Comparison of ENCODE assay signal across 1 cellular context in genomic region chr6:33272358-33273128, GRCh38.
A peak's percentile ranks its signal among the peaks of the same experiment; 100 is the strongest.
TF ChIP-seq lines count a peak whose summit lies in the region.

No MANE protein-coding gene starts in this region.

TF ChIP-seq in HepG2, 621 proteins besides CTCF, POLR2A, EP300 and RAD21 (continued from another document):
- TF ChIP-seq CBX5 (CRISPR knock-in tag; IDR thresholded peaks at IDR 0.05; ENCODE audit: borderline replicate concordance) (no peak), ELF1 (CRISPR knock-in tag; IDR thresholded peaks at IDR 0.05) (no peak), SMARCE1 (IDR thresholded peaks at IDR 0.05; ENCODE audit: borderline replicate concordance) (no peak), TP53 (CRISPR knock-in tag; conservative IDR thresholded peaks at IDR 0.05) (no peak), ZNF44 (CRISPR knock-in tag; IDR thresholded peaks at IDR 0.05) (0 out of 2 replicates have a peak, but pooled peaks have one; percentile 58), GFI1 (CRISPR knock-in tag; IDR thresholded peaks at IDR 0.05; ENCODE audit: borderline replicate concordance) (0 out of 2 replicates have a peak, but pooled peaks have one; percentile 3), AHDC1 (CRISPR knock-in tag; IDR thresholded peaks at IDR 0.05; ENCODE audit: borderline replicate concordance) (no peak), USF2 (IDR thresholded peaks at IDR 0.05; ENCODE audit: low read depth, low read length) (no peak), USF2 (CRISPR knock-in tag; IDR thresholded peaks at IDR 0.05; ENCODE audit: borderline replicate concordance) (no peak), ZBTB3 (CRISPR knock-in tag; IDR thresholded peaks at IDR 0.05; ENCODE audit: borderline replicate concordance, low read depth) (no peak), ZNF878 (CRISPR knock-in tag; IDR thresholded peaks at IDR 0.05) (0 out of 2 replicates have a peak, but pooled peaks have one; percentile 25), ZNF678 (CRISPR knock-in tag; IDR thresholded peaks at IDR 0.05) (no peak; the same call in 1 of the 2 replicates), YEATS4 (CRISPR knock-in tag; IDR thresholded peaks at IDR 0.05; ENCODE audit: borderline replicate concordance) (no peak), HMGXB3 (CRISPR knock-in tag; IDR thresholded peaks at IDR 0.05; ENCODE audit: borderline replicate concordance) (no peak), ZNF597 (CRISPR knock-in tag; IDR thresholded peaks at IDR 0.05) (no peak), HINFP (CRISPR knock-in tag; IDR thresholded peaks at IDR 0.05; ENCODE audit: low read depth) (no peak), KDM1A (CRISPR knock-in tag; IDR thresholded peaks at IDR 0.05) (no peak), IKZF4 (CRISPR knock-in tag; IDR thresholded peaks at IDR 0.05; ENCODE audit: borderline replicate concordance, low read depth, not compliant biosample characterization) (peak; percentile 69), ZNF773 (CRISPR knock-in tag; IDR thresholded peaks at IDR 0.05; ENCODE audit: borderline replicate concordance) (no peak), ZNF414 (CRISPR knock-in tag; IDR thresholded peaks at IDR 0.05) (no peak), EED (CRISPR knock-in tag; IDR thresholded peaks at IDR 0.05) (peak; percentile 4; the same call in 1 of the 2 replicates), U2AF2 (IDR thresholded peaks at IDR 0.05; ENCODE audit: low read depth, low read length) (no peak), ZNF564 (CRISPR knock-in tag; IDR thresholded peaks at IDR 0.05) (no peak), TMF1 (CRISPR knock-in tag; IDR thresholded peaks at IDR 0.05; ENCODE audit: low read depth) (no peak), MYC (CRISPR knock-in tag; IDR thresholded peaks at IDR 0.05; ENCODE audit: borderline replicate concordance) (no peak), ZBTB14 (CRISPR knock-in tag; IDR thresholded peaks at IDR 0.05) (0 out of 2 replicates have a peak, but pooled peaks have one; percentile 6), NRL (CRISPR knock-in tag; IDR thresholded peaks at IDR 0.05; ENCODE audit: borderline replicate concordance) (no peak), NR0B2 (CRISPR knock-in tag; IDR thresholded peaks at IDR 0.05) (no peak), YY1 (IDR thresholded peaks at IDR 0.05; ENCODE audit: insufficient read depth, insufficient replicate concordance, low read depth, low read length) (no peak), ZNF737 (CRISPR knock-in tag; IDR thresholded peaks at IDR 0.05; ENCODE audit: borderline replicate concordance) (peak; percentile 10; the same call in 1 of the 2 replicates), ZFP36L1 (CRISPR knock-in tag; IDR thresholded peaks at IDR 0.05) (peak; percentile 11; the same call in 1 of the 2 replicates), SIN3A (IDR thresholded peaks at IDR 0.05; ENCODE audit: borderline replicate concordance, low read depth, low read length) (no peak), ZBTB39 (CRISPR knock-in tag; IDR thresholded peaks at IDR 0.05) (no peak), ZNF274 (CRISPR knock-in tag; IDR thresholded peaks at IDR 0.05) (peak; percentile 7; the same call in 1 of the 2 replicates)
TF ChIP-seq in HepG2: peak in this region for 29.
